In the genomic region with DNA sequence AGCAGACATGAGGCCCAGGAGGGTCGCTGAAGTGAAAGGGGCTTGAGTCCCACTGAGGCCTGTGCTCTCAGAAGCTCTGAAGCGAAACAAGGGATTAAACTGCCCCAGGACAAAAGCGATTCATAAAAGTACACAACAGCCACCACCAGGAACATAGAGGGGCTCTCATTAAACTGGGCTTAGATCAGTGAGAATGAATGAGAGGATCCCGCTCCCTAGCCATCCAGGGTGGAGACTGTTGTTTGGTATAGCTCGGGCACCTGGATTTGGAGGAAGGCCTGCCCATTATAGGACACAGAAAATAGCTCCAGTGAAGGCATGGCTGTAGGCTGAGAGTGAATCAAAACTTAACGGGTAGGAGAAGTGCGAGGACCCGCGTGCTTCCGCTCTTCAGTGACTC, we compare ENCODE assay signal across 2 cellular contexts.
TF ChIP-seq lines count a peak whose summit lies in the region.

No MANE protein-coding gene starts in this region.

TF ChIP-seq in GM23338, 12 proteins besides CTCF, POLR2A, EP300 and RAD21 (continues in another document):
- no peak for TF ChIP-seq EZH2 (IDR thresholded peaks at IDR 0.05; ENCODE audit: low read depth, unreplicated experiment)
- no peak for TF ChIP-seq EZH2phosphoT487 (IDR thresholded peaks at IDR 0.05; ENCODE audit: unreplicated experiment)
- TF ChIP-seq, protein P1, sequence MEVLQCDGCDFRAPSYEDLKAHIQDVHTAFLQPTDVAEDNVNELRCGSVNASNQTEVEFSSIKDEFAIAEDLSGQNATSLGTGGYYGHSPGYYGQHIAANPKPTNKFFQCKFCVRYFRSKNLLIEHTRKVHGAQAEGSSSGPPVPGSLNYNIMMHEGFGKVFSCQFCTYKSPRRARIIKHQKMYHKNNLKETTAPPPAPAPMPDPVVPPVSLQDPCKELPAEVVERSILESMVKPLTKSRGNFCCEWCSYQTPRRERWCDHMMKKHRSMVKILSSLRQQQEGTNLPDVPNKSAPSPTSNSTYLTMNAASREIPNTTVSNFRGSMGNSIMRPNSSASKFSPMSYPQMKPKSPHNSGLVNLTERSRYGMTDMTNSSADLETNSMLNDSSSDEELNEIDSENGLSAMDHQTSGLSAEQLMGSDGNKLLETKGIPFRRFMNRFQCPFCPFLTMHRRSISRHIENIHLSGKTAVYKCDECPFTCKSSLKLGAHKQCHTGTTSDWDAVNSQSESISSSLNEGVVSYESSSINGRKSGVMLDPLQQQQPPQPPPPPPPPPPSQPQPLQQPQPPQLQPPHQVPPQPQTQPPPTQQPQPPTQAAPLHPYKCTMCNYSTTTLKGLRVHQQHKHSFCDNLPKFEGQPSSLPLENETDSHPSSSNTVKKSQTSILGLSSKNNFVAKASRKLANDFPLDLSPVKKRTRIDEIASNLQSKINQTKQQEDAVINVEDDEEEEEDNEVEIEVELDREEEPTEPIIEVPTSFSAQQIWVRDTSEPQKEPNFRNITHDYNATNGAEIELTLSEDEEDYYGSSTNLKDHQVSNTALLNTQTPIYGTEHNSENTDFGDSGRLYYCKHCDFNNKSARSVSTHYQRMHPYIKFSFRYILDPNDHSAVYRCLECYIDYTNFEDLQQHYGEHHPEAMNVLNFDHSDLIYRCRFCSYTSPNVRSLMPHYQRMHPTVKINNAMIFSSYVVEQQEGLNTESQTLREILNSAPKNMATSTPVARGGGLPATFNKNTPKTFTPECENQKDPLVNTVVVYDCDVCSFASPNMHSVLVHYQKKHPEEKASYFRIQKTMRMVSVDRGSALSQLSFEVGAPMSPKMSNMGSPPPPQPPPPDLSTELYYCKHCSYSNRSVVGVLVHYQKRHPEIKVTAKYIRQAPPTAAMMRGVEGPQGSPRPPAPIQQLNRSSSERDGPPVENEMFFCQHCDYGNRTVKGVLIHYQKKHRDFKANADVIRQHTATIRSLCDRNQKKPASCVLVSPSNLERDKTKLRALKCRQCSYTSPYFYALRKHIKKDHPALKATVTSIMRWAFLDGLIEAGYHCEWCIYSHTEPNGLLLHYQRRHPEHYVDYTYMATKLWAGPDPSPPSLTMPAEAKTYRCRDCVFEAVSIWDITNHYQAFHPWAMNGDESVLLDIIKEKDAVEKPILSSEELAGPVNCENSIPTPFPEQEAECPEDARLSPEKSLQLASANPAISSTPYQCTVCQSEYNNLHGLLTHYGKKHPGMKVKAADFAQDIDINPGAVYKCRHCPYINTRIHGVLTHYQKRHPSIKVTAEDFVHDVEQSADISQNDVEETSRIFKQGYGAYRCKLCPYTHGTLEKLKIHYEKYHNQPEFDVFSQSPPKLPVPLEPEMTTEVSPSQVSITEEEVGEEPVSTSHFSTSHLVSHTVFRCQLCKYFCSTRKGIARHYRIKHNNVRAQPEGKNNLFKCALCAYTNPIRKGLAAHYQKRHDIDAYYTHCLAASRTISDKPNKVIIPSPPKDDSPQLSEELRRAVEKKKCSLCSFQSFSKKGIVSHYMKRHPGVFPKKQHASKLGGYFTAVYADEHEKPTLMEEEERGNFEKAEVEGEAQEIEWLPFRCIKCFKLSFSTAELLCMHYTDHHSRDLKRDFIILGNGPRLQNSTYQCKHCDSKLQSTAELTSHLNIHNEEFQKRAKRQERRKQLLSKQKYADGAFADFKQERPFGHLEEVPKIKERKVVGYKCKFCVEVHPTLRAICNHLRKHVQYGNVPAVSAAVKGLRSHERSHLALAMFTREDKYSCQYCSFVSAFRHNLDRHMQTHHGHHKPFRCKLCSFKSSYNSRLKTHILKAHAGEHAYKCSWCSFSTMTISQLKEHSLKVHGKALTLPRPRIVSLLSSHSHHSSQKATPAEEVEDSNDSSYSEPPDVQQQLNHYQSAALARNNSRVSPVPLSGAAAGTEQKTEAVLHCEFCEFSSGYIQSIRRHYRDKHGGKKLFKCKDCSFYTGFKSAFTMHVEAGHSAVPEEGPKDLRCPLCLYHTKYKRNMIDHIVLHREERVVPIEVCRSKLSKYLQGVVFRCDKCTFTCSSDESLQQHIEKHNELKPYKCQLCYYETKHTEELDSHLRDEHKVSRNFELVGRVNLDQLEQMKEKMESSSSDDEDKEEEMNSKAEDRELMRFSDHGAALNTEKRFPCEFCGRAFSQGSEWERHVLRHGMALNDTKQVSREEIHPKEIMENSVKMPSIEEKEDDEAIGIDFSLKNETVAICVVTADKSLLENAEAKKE (CRISPR knock-in tag; IDR thresholded peaks at IDR 0.05) = no peak
- no peak for TF ChIP-seq CREB1 (CRISPR knock-in tag; IDR thresholded peaks at IDR 0.05; ENCODE audit: low read depth)
- no peak for TF ChIP-seq NANOG (IDR thresholded peaks at IDR 0.05; ENCODE audit: borderline replicate concordance)
- no peak for TF ChIP-seq STAT1 (IDR thresholded peaks at IDR 0.05; ENCODE audit: unreplicated experiment)
- TF ChIP-seq JUNB (IDR thresholded peaks at IDR 0.05; ENCODE audit: unreplicated experiment) = no peak
- no peak for TF ChIP-seq ZNF114 (CRISPR knock-in tag; IDR thresholded peaks at IDR 0.05)
- TF ChIP-seq, protein P2, sequence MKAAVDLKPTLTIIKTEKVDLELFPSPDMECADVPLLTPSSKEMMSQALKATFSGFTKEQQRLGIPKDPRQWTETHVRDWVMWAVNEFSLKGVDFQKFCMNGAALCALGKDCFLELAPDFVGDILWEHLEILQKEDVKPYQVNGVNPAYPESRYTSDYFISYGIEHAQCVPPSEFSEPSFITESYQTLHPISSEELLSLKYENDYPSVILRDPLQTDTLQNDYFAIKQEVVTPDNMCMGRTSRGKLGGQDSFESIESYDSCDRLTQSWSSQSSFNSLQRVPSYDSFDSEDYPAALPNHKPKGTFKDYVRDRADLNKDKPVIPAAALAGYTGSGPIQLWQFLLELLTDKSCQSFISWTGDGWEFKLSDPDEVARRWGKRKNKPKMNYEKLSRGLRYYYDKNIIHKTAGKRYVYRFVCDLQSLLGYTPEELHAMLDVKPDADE (IDR thresholded peaks at IDR 0.05) = no peak
- TF ChIP-seq, protein P3, sequence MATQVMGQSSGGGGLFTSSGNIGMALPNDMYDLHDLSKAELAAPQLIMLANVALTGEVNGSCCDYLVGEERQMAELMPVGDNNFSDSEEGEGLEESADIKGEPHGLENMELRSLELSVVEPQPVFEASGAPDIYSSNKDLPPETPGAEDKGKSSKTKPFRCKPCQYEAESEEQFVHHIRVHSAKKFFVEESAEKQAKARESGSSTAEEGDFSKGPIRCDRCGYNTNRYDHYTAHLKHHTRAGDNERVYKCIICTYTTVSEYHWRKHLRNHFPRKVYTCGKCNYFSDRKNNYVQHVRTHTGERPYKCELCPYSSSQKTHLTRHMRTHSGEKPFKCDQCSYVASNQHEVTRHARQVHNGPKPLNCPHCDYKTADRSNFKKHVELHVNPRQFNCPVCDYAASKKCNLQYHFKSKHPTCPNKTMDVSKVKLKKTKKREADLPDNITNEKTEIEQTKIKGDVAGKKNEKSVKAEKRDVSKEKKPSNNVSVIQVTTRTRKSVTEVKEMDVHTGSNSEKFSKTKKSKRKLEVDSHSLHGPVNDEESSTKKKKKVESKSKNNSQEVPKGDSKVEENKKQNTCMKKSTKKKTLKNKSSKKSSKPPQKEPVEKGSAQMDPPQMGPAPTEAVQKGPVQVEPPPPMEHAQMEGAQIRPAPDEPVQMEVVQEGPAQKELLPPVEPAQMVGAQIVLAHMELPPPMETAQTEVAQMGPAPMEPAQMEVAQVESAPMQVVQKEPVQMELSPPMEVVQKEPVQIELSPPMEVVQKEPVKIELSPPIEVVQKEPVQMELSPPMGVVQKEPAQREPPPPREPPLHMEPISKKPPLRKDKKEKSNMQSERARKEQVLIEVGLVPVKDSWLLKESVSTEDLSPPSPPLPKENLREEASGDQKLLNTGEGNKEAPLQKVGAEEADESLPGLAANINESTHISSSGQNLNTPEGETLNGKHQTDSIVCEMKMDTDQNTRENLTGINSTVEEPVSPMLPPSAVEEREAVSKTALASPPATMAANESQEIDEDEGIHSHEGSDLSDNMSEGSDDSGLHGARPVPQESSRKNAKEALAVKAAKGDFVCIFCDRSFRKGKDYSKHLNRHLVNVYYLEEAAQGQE (IDR thresholded peaks at IDR 0.05; ENCODE audit: unreplicated experiment) = no peak

TF ChIP-seq in H1, 55 proteins besides CTCF, POLR2A, EP300 and RAD21:
- TF ChIP-seq GABPA (IDR thresholded peaks at IDR 0.05; ENCODE audit: borderline replicate concordance, insufficient read depth, low read length) (no peak), EZH2 (IDR thresholded peaks at IDR 0.05; ENCODE audit: low read depth, low read length, severe bottlenecking) (no peak), CREB1 (IDR thresholded peaks at IDR 0.05) (no peak), KDM1A (IDR thresholded peaks at IDR 0.05; ENCODE audit: borderline replicate concordance, low read length) (no peak)
